ENCODE assay signal across 22 cellular contexts in genomic region chr1:154379301-154379700, GRCh38.
"Had no signal": no experiment of that assay in that cellular context is flagged by ENCODE, and none has a peak within 500 bp of the region (broad histone marks: within the 10 kb centered on the region; RNA-seq: fewer than 3 reads in every experiment).

No MANE protein-coding gene starts in this region.

- H3K4me3 ChIP-seq: colonic mucosa, esophagus squamous epithelium, gastrocnemius medialis, heart right ventricle, left lung, lower lobe of right lung, mucosa of descending colon had no signal

- DNase-seq: colonic mucosa; cortex of kidney; effector CD8-positive, alpha-beta T cell; effector memory CD8-positive, alpha-beta T cell; endodermal cell; erythroblast; esophagus squamous epithelium; foreskin fibroblast; foreskin melanocyte; gastrocnemius medialis; glutamatergic neuron; head of caudate nucleus; heart right ventricle; hippocampal formation; left cardiac atrium; left lung; left ventricle myocardium superior; lower lobe of right lung; mesenchymal stem cell; mucosa of descending colon; naive B cell had no signal

- H3K9me3 ChIP-seq: colonic mucosa, esophagus squamous epithelium, gastrocnemius medialis, heart right ventricle, left lung, lower lobe of right lung, mucosa of descending colon had no signal

- H3K27ac ChIP-seq: colonic mucosa, epithelial cell of prostate, esophagus squamous epithelium, gastrocnemius medialis, heart right ventricle, left lung, lower lobe of right lung had no signal

- H3K4me1 ChIP-seq: colonic mucosa, esophagus squamous epithelium, gastrocnemius medialis, heart right ventricle, left lung, lower lobe of right lung had no signal

- H3K36me3 ChIP-seq: colonic mucosa, esophagus squamous epithelium, gastrocnemius medialis, heart right ventricle, left lung, lower lobe of right lung had no signal

- H3K27me3 ChIP-seq: colonic mucosa, esophagus squamous epithelium, gastrocnemius medialis, heart right ventricle, left lung had no signal
